In the genomic region with DNA sequence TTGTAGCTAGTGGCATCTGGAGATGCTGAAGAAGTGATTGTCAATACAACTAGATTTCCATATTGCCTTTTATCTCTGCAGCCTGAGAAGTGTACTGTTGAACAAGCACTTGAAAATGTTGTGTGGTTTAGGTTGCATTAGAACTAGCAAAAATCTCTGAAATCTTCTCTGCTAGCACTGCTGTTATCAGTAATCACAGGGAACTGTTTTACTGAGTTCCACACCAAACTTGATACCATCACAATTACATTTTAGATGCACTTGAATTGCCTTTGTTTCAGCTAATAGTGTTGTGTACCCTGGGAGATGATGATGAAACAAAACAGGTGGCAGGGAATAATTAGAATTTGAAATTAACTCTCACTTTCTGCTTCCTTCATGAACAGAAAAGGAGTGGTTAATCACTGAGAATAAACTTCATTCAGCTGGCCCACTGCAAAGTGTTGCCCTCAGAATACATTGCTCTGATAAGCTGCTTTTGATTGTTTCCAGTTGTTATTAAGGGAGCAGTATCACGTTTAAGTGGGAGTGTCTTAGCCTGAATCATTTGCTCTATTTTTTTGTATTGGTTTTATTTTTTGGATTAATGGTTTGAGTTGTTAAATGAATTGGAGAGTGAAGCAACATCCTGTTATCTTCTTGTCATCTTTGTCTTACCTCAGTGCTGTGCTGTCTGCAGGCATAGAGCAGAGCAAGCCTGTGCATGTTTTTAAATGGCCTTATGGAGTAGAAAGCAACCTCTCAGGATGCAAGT, we compare ENCODE assay signal across 1 cellular context.
A peak's percentile ranks its signal among the peaks of the same experiment; 100 is the strongest.
TF ChIP-seq lines count a peak whose summit lies in the region.

No MANE protein-coding gene starts in this region.

TF ChIP-seq in K562, 482 proteins besides CTCF, POLR2A, EP300 and RAD21:
- TF ChIP-seq NCOR1 (IDR thresholded peaks at IDR 0.05): 0 out of 2 replicates have a peak, but pooled peaks have one; percentile 8
- peak in 1 of 2 experiments; percentile 75; a peak in 2 of 4 replicates for TF ChIP-seq RCOR1 (IDR thresholded peaks at IDR 0.05; ENCODE audit: borderline replicate concordance in 1 of 2, low read depth in 2 of 2, low read length in 2 of 2)
- TF ChIP-seq CTBP1 (IDR thresholded peaks at IDR 0.05; ENCODE audit: borderline replicate concordance): 0 out of 2 replicates have a peak, but pooled peaks have one; percentile 10
- TF ChIP-seq, protein P1, sequence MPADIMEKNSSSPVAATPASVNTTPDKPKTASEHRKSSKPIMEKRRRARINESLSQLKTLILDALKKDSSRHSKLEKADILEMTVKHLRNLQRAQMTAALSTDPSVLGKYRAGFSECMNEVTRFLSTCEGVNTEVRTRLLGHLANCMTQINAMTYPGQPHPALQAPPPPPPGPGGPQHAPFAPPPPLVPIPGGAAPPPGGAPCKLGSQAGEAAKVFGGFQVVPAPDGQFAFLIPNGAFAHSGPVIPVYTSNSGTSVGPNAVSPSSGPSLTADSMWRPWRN (IDR thresholded peaks at IDR 0.05; ENCODE audit: low read depth): 0 out of 2 replicates have a peak, but pooled peaks have one; percentile 8
- TF ChIP-seq CEBPB (tag; IDR thresholded peaks at IDR 0.05): peak; percentile 84
- TF ChIP-seq CBFA2T3 (IDR thresholded peaks at IDR 0.05): peak; percentile 37; the same call in 1 of the 2 replicates
- no peak for TF ChIP-seq IRF2 (CRISPR knock-in tag; IDR thresholded peaks at IDR 0.05)
- TF ChIP-seq MCM2 (IDR thresholded peaks at IDR 0.05; ENCODE audit: low read depth): no peak
- peak; percentile 70; the same call in 1 of the 2 replicates for TF ChIP-seq SOX6 (IDR thresholded peaks at IDR 0.05)
- no peak for TF ChIP-seq ZFPM2 (CRISPR knock-in tag; IDR thresholded peaks at IDR 0.05)
- peak; percentile 47 for TF ChIP-seq ZNF507 (tag; conservative IDR thresholded peaks at IDR 0.05)
- TF ChIP-seq IFI16 (CRISPR knock-in tag; IDR thresholded peaks at IDR 0.05): no peak
- peak; percentile 53 to 69; a peak in 3 of 4 replicates for TF ChIP-seq KDM1A (IDR thresholded peaks at IDR 0.05)
- TF ChIP-seq, protein P2, sequence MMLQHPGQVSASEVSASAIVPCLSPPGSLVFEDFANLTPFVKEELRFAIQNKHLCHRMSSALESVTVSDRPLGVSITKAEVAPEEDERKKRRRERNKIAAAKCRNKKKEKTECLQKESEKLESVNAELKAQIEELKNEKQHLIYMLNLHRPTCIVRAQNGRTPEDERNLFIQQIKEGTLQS (IDR thresholded peaks at IDR 0.05): peak; percentile 72
- TF ChIP-seq, protein P2 (CRISPR knock-in tag; conservative IDR thresholded peaks at IDR 0.05): no peak
- peak; percentile 53; the same call in 1 of the 2 replicates for TF ChIP-seq CEBPG (CRISPR knock-in tag; IDR thresholded peaks at IDR 0.05)
- peak; percentile 64 to 75 for TF ChIP-seq CEBPG (tag; conservative IDR thresholded peaks at IDR 0.05 in 1 of 2, IDR thresholded peaks at IDR 0.05 in 1 of 2)
